Comparison of ENCODE assay signal across 18 cellular contexts in the genomic region with DNA sequence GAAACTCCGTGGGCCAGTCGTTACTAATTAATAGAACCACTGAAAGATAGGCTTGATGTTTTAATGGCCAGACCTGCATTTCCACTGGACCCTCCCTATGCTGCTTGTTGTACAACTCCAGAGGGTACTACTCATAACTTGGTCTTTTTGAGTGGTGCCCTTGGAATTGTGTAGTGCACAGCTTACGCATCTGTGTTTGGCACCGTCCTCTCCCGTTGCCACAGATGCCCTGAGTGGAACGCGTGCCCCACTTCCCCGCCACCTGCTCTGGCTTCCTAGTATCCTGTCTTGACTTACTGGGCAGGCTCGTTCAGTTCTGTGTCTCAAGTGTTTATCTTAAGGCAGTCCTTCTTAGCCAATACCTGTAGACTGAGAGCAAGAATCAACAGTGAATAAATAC.
DNase-seq lines count a peak whose midpoint lies in the region; ATAC-seq and TF ChIP-seq lines count a peak whose summit lies in the region.
"Had no signal": no experiment of that assay in that cellular context is flagged by ENCODE, and none has a peak within 500 bp of the region (broad histone marks: within the 10 kb centered on the region; RNA-seq: fewer than 3 reads in every experiment).

No MANE protein-coding gene starts in this region.

- intact Hi-C loops in left lung (cut with DNase I), result loop anchor here in 1 of 2 donors (10.0 kb wide), 1 partner anchor 87 kb away; no protein-coding TSS in a partner anchor
- intact Hi-C loops in naive thymus-derived CD4-positive, alpha-beta T cell (cut with micrococcal nuclease), result no loop called here

- H3K36me3 ChIP-seq in left lung, result peaks cover 0 to 14% of the 10 kb centered on the region in 2 donors
- peaks cover 0 to 27% (median 0%) of the 10 kb centered on the region in 3 experiments for H3K36me3 ChIP-seq in naive thymus-derived CD4-positive, alpha-beta T cell (ENCODE audit: control insufficient read depth in 2 of 3, insufficient read depth in 3 of 3, low read length in 3 of 3)

- H3K9me3 ChIP-seq in left lung, result no peaks in the 10 kb centered on the region
- H3K9me3 ChIP-seq in naive thymus-derived CD4-positive, alpha-beta T cell (ENCODE audit: control insufficient read depth in 2 of 3, low read length in 3 of 3), result no peaks in the 10 kb centered on the region
- H3K9me3 ChIP-seq: A549, BE2C, SJSA1 had no signal

- no peak overlapping the region for H3K4me3 Mint-ChIP-seq in naive thymus-derived CD4-positive, alpha-beta T cell
- H3K4me3 Mint-ChIP-seq: H9 had no signal

- TF ChIP-seq CTCF in left lung (IDR thresholded peaks at IDR 0.05), result no peak

- peak overlapping the region; percentile 58 to 69 for H3K27ac ChIP-seq in left lung
- H3K27ac ChIP-seq in naive thymus-derived CD4-positive, alpha-beta T cell (ENCODE audit: low read depth, low read length), result no peak overlapping the region
- H3K27ac ChIP-seq: A549, GM23248, SJSA1 had no signal

- H3K4me1 ChIP-seq in left lung, result peaks cover 0 to 5% of the 10 kb centered on the region in 2 donors
- no peaks in the 10 kb centered on the region for H3K4me1 ChIP-seq in naive thymus-derived CD4-positive, alpha-beta T cell (ENCODE audit: control insufficient read depth in 2 of 2, insufficient read depth in 2 of 2, low read length in 2 of 2)
- H3K4me1 ChIP-seq: BE2C had no signal

- H3K4me1 Mint-ChIP-seq in naive thymus-derived CD4-positive, alpha-beta T cell, result peaks cover 0 to 2% (median 0%) of the 10 kb centered on the region in 7 donors
- H3K4me1 Mint-ChIP-seq: H9 had no signal

- DNase-seq in DMS53 (lab: John Stamatoyannopoulos, UW) (peak; percentile 71), NCI-H2029 (lab: John Stamatoyannopoulos, UW) (peak; percentile 53), left lung (peak; percentile 86 to 87), renal cortical epithelial cell (ENCODE audit: low read depth) (peak; percentile 13), COR-L47 (lab: John Stamatoyannopoulos, UW) (no peak), amygdala (lab: John Stamatoyannopoulos, UW) (no peak), SIG-M5 (lab: John Stamatoyannopoulos, UW) (no peak)
- DNase-seq in naive thymus-derived CD4-positive, alpha-beta T cell, result no peak
- DNase-seq: BE2C, GM23248, H9, Kasumi-1, NCI-H1694, NCI-H2227 treated with DMSO at 0.1 percent for 48 hours, NCI-H524, OCI-M1 had no signal

- peak; percentile 83 for ATAC-seq in left lung
- ATAC-seq in naive thymus-derived CD4-positive, alpha-beta T cell, result no peak
- ATAC-seq: A549 had no signal

- no peaks in the 10 kb centered on the region for H3K27me3 ChIP-seq in left lung
- H3K27me3 ChIP-seq in naive thymus-derived CD4-positive, alpha-beta T cell (ENCODE audit: control insufficient read depth in 2 of 2, insufficient read depth in 2 of 2, low read length in 2 of 2), result no peaks in the 10 kb centered on the region
- H3K27me3 ChIP-seq: BE2C, SJSA1 had no signal

- CTCF ChIA-PET in naive thymus-derived CD4-positive, alpha-beta T cell (lab: Charles Lee), result no interaction called here

- no peaks in the 10 kb centered on the region for H3K27me3 Mint-ChIP-seq in naive thymus-derived CD4-positive, alpha-beta T cell

- POLR2A ChIA-PET in naive thymus-derived CD4-positive, alpha-beta T cell (lab: Charles Lee), result no interaction called here

- peak overlapping the region in 1 of 9 donors; percentile 8 for H3K27ac Mint-ChIP-seq in naive thymus-derived CD4-positive, alpha-beta T cell

- H3K4me3 ChIP-seq in left lung, result no peak overlapping the region
- H3K4me3 ChIP-seq in naive thymus-derived CD4-positive, alpha-beta T cell (ENCODE audit: low read length), result no peak overlapping the region
- H3K4me3 ChIP-seq: A549, GM23248, SJSA1 had no signal

- H3K9me3 Mint-ChIP-seq in naive thymus-derived CD4-positive, alpha-beta T cell, result no peaks in the 10 kb centered on the region
- H3K9me3 Mint-ChIP-seq: H9 had no signal

- H3K36me3 Mint-ChIP-seq in naive thymus-derived CD4-positive, alpha-beta T cell, result peaks cover 2 to 35% (median 13%) of the 10 kb centered on the region in 5 donors

Comparison
In these comparisons a context has a peak if more than half of its experiments do, and no peak if none do; other contexts are left out.
1. DNase-seq: peak in DMS53 (single experiment), NCI-H2029 (single experiment), left lung (2 of 2) and renal cortical epithelial cell (single experiment); none in naive thymus-derived CD4-positive, alpha-beta T cell (0 of 9), COR-L47 (single experiment), amygdala (0 of 56) and SIG-M5 (single experiment).